In the genomic region with DNA sequence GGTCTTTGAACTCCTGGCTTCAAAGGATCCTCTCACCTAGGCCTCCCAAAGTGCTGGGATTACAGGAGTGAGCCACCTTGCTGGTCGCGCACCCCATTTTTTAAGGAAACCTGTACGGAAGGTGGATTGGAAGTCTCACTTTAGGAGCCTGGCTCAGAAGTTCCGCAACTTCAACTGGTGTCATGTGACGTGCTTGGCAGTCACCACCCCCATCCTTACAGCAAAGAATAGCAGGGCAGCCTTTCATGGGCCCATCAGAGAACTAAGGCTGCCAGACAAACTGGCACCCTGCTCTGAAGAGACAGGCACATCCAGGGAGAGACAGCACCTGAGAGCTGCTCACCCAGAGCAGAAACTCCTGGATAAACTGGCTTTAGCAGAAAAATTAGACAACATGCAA, we compare ENCODE assay signal across 17 cellular contexts. TPM values are rescaled to one million over a fixed set of nuclear protein-coding genes. Genes with fewer than 3 reads are reported as not detected.
DNase-seq lines count a peak whose midpoint lies in the region; ATAC-seq and TF ChIP-seq lines count a peak whose summit lies in the region.
"Had no signal": no experiment of that assay in that cellular context is flagged by ENCODE, and none has a peak within 500 bp of the region (broad histone marks: within the 10 kb centered on the region; RNA-seq: fewer than 3 reads in every experiment).

No MANE protein-coding gene starts in this region.

- H4K91ac ChIP-seq in IMR-90 (ENCODE audit: insufficient read depth, low read depth, low read length) = no peak overlapping the region

- CTCF ChIA-PET in IMR-90 (lab: Yijun Ruan, JAX) (no interaction called here), RWPE1 (lab: Yijun Ruan, JAX) (no interaction called here)

- H3K14ac ChIP-seq in IMR-90 (replicated peaks; ENCODE audit: low read depth, low read length) = no peak overlapping the region

- WGBS in IMR-90 (ENCODE audit: extremely low coverage in 2 of 2, insufficient read length in 1 of 2), 2 experiments = 89% methylated on average over 5 of the region's 5 CpGs; no CpG with 5 or more reads in 1 of the 2 experiments
- WGBS in psoas muscle, 3 donors = 60 to 70% (median 68%) methylated on average over 5 of the region's 5 CpGs
- WGBS in stomach, 5 donors = 75 to 83% (median 82%) methylated on average over 5 of the region's 5 CpGs

- H3K4me2 ChIP-seq in IMR-90 (ENCODE audit: low read depth, low read length) = no peak overlapping the region
- H3K4me2 ChIP-seq: SK-N-SH had no signal

- peaks cover 9% of the 10 kb centered on the region for H4K20me1 ChIP-seq in IMR-90 (ENCODE audit: insufficient read depth, low read length)

- no peak for TF ChIP-seq RAD21 in IMR-90 (IDR thresholded peaks at IDR 0.05; ENCODE audit: low read length)

- no peak overlapping the region for H2AK9ac ChIP-seq in IMR-90 (replicated peaks; ENCODE audit: low read depth, low read length, poor library complexity)

- TF ChIP-seq EP300 in stomach (IDR thresholded peaks at IDR 0.05) = no peak

- no peak overlapping the region for H2BK15ac ChIP-seq in IMR-90 (ENCODE audit: low read depth, low read length)

- no peak overlapping the region for H2AK5ac ChIP-seq in IMR-90 (ENCODE audit: low read depth, low read length)

- BruUV-seq in IMR-90 (replicated peaks; lab: Mats Ljungman, UMichigan) = TSS peak; percentile 26

- no peak overlapping the region for H4K8ac ChIP-seq in IMR-90 (ENCODE audit: low read depth in 2 of 2, low read length in 2 of 2)

- H3K36me3 ChIP-seq in IMR-90 (ENCODE audit: control insufficient read depth, insufficient read depth, low read length) (peaks cover 6% of the 10 kb centered on the region; the same call in 1 of the 2 replicates), psoas muscle (ENCODE audit: insufficient read depth in 1 of 2, low read depth in 1 of 2) (no peaks in the 10 kb centered on the region), stomach (no peaks in the 10 kb centered on the region)
- H3K36me3 ChIP-seq: BE2C had no signal

- TF ChIP-seq POLR2A in IMR-90 (IDR thresholded peaks at IDR 0.05; ENCODE audit: low read depth, low read length) = no peak
- TF ChIP-seq POLR2A in stomach (IDR thresholded peaks at IDR 0.05) = no peak

- no peak for DNase-seq in IMR-90
- no peak for DNase-seq in RWPE1 (ENCODE audit: low spot score)
- DNase-seq in head of caudate nucleus = peak in 22 of 42 donors; percentile 21 to 70 (median 51)
- DNase-seq in psoas muscle = no peak
- no peak for DNase-seq in stomach
- DNase-seq: activated CD4-positive, alpha-beta T cell treated with anti-CD3 and anti-CD28 coated beads, Interleukin-2, amount 10 ng/mL, durations not matched to agents 24 days and 14 days; BE2C; Calu3; effector CD4-positive, alpha-beta T cell; kidney glomerular epithelial cell; NCI-H1092; NCI-H2081 treated with DMSO at 0.1 percent for 48 hours; SK-N-SH; stimulated activated CD4-positive, alpha-beta T cell treated with anti-CD3 and anti-CD28 coated beads, Interleukin-4, amount 100 ng/mL, for 24 hours had no signal

- no peak overlapping the region for H2BK5ac ChIP-seq in IMR-90 (ENCODE audit: low read depth, low read length, poor library complexity, severe bottlenecking)

- in situ Hi-C loops in IMR-90 (cut with MboI; ENCODE audit: low sequenced_read_pairs) = no loop called here

- intact Hi-C loops in IMR-90 (cut with micrococcal nuclease) = loop anchor here (5.0 kb wide), 1 partner anchor 157 kb away; a partner anchor contains a TSS
- intact Hi-C loops in head of caudate nucleus (cut with DNase I) = loop anchor here (5.0 kb wide), 1 partner anchor 33 kb away; a partner anchor contains a TSS
- intact Hi-C loops in psoas muscle (cut with DNase I) = loop anchor here (5.0 kb wide), 1 partner anchor 33 kb away; a partner anchor contains a TSS
- intact Hi-C loops in stomach (cut with DNase I; ENCODE audit: low total_unique reads) = loop anchor here (10.0 kb wide), 1 partner anchor 270 kb away; no protein-coding TSS in a partner anchor

- dilution Hi-C loops in IMR-90 (cut with HindIII; ENCODE audit: low sequenced_read_pairs, unreplicated experiment) = no loop called here

- H3K56ac ChIP-seq in IMR-90 (ENCODE audit: extremely low read depth, insufficient read depth, low read length) = no peak overlapping the region

- ATAC-seq in IMR-90 (ENCODE audit: low read depth) (no peak), psoas muscle (peak in 1 of 4 donors; percentile 33), GM21786 (IDR thresholded peaks at IDR 0.05; ENCODE audit: unreplicated experiment) (no peak), HG02970 (IDR thresholded peaks at IDR 0.05; ENCODE audit: low FRiP score, unreplicated experiment) (no peak)
- ATAC-seq: body of pancreas had no signal

- no peak overlapping the region for H3K23ac ChIP-seq in IMR-90 (ENCODE audit: low read depth, low read length)

- H3K9me3 ChIP-seq in IMR-90 (ENCODE audit: control insufficient read depth, insufficient read depth, low read length) (no peaks in the 10 kb centered on the region), psoas muscle (no peaks in the 10 kb centered on the region), stomach (no peaks in the 10 kb centered on the region)
- H3K9me3 ChIP-seq: BE2C, body of pancreas, SK-N-SH had no signal

- H3K4me1 ChIP-seq in IMR-90 (ENCODE audit: control insufficient read depth, insufficient read depth, low read length) (peaks cover 4% of the 10 kb centered on the region), psoas muscle (peaks cover 8% of the 10 kb centered on the region), stomach (peaks cover 10 to 28% (median 21%) of the 10 kb centered on the region in 4 donors)
- H3K4me1 ChIP-seq: BE2C had no signal

- H2BK20ac ChIP-seq in IMR-90 (ENCODE audit: low read depth, low read length) = no peak overlapping the region

- H3K79me1 ChIP-seq in IMR-90 (ENCODE audit: low read depth in 1 of 2, low read length in 2 of 2) = peaks cover 13 to 24% of the 10 kb centered on the region in 2 experiments; a peak in 3 of 4 replicates

- TF ChIP-seq CTCF in IMR-90 (conservative IDR thresholded peaks at IDR 0.05; ENCODE audit: low read depth, low read length) = no peak
- TF ChIP-seq CTCF in RWPE1 (conservative IDR thresholded peaks at IDR 0.05; ENCODE audit: low read depth) = no peak
- no peak for TF ChIP-seq CTCF in psoas muscle (IDR thresholded peaks at IDR 0.05)
- TF ChIP-seq CTCF in stomach (IDR thresholded peaks at IDR 0.05) = no peak

- H3K9ac ChIP-seq in IMR-90 (ENCODE audit: low read depth, low read length) = no peak overlapping the region
- H3K9ac ChIP-seq: SK-N-SH had no signal

- POLR2A ChIA-PET in IMR-90 (lab: Charles Lee; ENCODE audit: unreplicated experiment) (no interaction called here), RWPE1 (lab: Yijun Ruan, JAX; ENCODE audit: low non-redundant PET) (no interaction called here)

- H3K4ac ChIP-seq in IMR-90 (ENCODE audit: low read depth, low read length) = no peak overlapping the region

- H3K9me1 ChIP-seq in IMR-90 (ENCODE audit: insufficient read depth, low read length) = peaks cover 7% of the 10 kb centered on the region

- no peak overlapping the region for H2AFZ ChIP-seq in IMR-90 (replicated peaks; ENCODE audit: low read length, poor library complexity)

- H2BK120ac ChIP-seq in IMR-90 (ENCODE audit: low read depth, low read length) = no peak overlapping the region

- H3K27ac ChIP-seq in IMR-90 (ENCODE audit: insufficient read depth, low read length) = no peak overlapping the region
- peak overlapping the region; percentile 34; the same call in 1 of the 2 replicates for H3K27ac ChIP-seq in RWPE1
- H3K27ac ChIP-seq in psoas muscle = peak overlapping the region; percentile 23
- H3K27ac ChIP-seq in stomach = no peak overlapping the region
- H3K27ac ChIP-seq: body of pancreas had no signal

- no peak overlapping the region for H3K4me3 ChIP-seq in IMR-90 (ENCODE audit: insufficient read depth, low read depth, low read length)
- no peak overlapping the region for H3K4me3 ChIP-seq in psoas muscle
- H3K4me3 ChIP-seq in stomach = no peak overlapping the region
- H3K4me3 ChIP-seq: body of pancreas had no signal

- no peak overlapping the region for H3K18ac ChIP-seq in IMR-90 (ENCODE audit: low read depth, low read length)

- no peaks in the 10 kb centered on the region for H3K27me3 ChIP-seq in IMR-90 (ENCODE audit: control insufficient read depth, insufficient read depth, low read length)
- H3K27me3 ChIP-seq in psoas muscle (ENCODE audit: insufficient read depth in 3 of 3, low read length in 2 of 3) = no peaks in the 10 kb centered on the region
- H3K27me3 ChIP-seq in stomach = no peaks in the 10 kb centered on the region
- H3K27me3 ChIP-seq: BE2C, body of pancreas had no signal

- no peak overlapping the region for H4K5ac ChIP-seq in IMR-90 (ENCODE audit: low read depth, low read length)

RNA-seq across cellular contexts. Expression of a gene that starts 3.3 kb away (rescaled TPM):
- total RNA-seq in IMR-90 (2012; rRNA removed) = 16.9 and 17.6 TPM in 2 replicates
- polyA plus RNA-seq in IMR-90 (2012; rRNA removed) = 23.5 and 29.6 TPM in 2 replicates
- 25.1 and 42.3 TPM in 2 replicates for polyA plus RNA-seq in IMR-90 (2012; cell fraction: cytosol; rRNA removed)
- 24.9 and 57.8 TPM in 2 replicates for polyA plus RNA-seq in IMR-90 (2012; cell fraction: nucleus; rRNA removed; ENCODE audit: low replicate concordance)
- total RNA-seq in psoas muscle = 100 to 1,000 TPM in 2 of 4 donors, 10 to 100 TPM in 2; 36.4 to 160 (median 72.7) TPM
- 10 to 100 TPM; 53.4 to 79.3 (median 67.7) TPM for polyA plus RNA-seq in psoas muscle
- total RNA-seq in stomach = 100 to 1,000 TPM in 1 of 5 donors, 10 to 100 TPM in 4; 18.1 to 148 (median 25.5) TPM
- polyA plus RNA-seq in stomach = 10 to 100 TPM; 19.1 to 31.1 (median 20.0) TPM

RNA-seq across cellular contexts. Expression of a gene that starts 9.7 kb away (rescaled TPM):
- total RNA-seq in IMR-90 (2012; rRNA removed) = 7.8 and 8.6 TPM in 2 replicates
- 14.9 and 18.0 TPM in 2 replicates for polyA plus RNA-seq in IMR-90 (2012; rRNA removed)
- polyA plus RNA-seq in IMR-90 (2012; cell fraction: cytosol; rRNA removed) = 18.1 and 26.9 TPM in 2 replicates
- 22.4 and 64.4 TPM in 2 replicates for polyA plus RNA-seq in IMR-90 (2012; cell fraction: nucleus; rRNA removed; ENCODE audit: low replicate concordance)
- 1 to 10 TPM; 2.5 to 9.3 (median 8.4) TPM for total RNA-seq in psoas muscle
- 10 to 100 TPM in 2 of 3 donors, 1 to 10 TPM in 1; 5.0 to 11.9 (median 10.2) TPM for polyA plus RNA-seq in psoas muscle
- 10 to 100 TPM in 4 of 5 donors, 1 to 10 TPM in 1; 4.1 to 42.6 (median 23.8) TPM for total RNA-seq in stomach
- polyA plus RNA-seq in stomach = 10 to 100 TPM; 51.6 to 62.3 (median 58.7) TPM

RNA-seq across cellular contexts. Expression of a gene that starts 33.6 kb away (rescaled TPM):
- total RNA-seq in IMR-90 (2012; rRNA removed) (38.7 and 72.8 TPM in 2 replicates), psoas muscle (100 to 1,000 TPM in 3 of 4 donors, 10 to 100 TPM in 1; 81.5 to 147 (median 108) TPM), stomach (100 to 1,000 TPM in 1 of 5 donors, 10 to 100 TPM in 4; 12.9 to 146 (median 16.8) TPM)
- polyA plus RNA-seq in IMR-90 (2012; rRNA removed) (103 and 130 TPM in 2 replicates), psoas muscle (100 to 1,000 TPM; 111 to 217 (median 150) TPM), stomach (100 to 1,000 TPM in 1 of 3 donors, 10 to 100 TPM in 2; 81.7 to 110 (median 97.0) TPM)
- 55.2 and 96.9 TPM in 2 replicates for polyA plus RNA-seq in IMR-90 (2012; cell fraction: cytosol; rRNA removed)
- 22.7 and 54.6 TPM in 2 replicates for polyA plus RNA-seq in IMR-90 (2012; cell fraction: nucleus; rRNA removed; ENCODE audit: low replicate concordance)

Comparison
In these comparisons a context has a peak if more than half of its experiments do, and no peak if none do; other contexts are left out.
1. DNase-seq: peak in head of caudate nucleus (22 of 42); none in IMR-90 (single experiment), RWPE1 (single experiment), psoas muscle (0 of 2) and stomach (single experiment).
2. H3K27ac ChIP-seq: peak in RWPE1 (single experiment) and psoas muscle (single experiment); none in IMR-90 (single experiment) and stomach (0 of 5).